In the genomic region with DNA sequence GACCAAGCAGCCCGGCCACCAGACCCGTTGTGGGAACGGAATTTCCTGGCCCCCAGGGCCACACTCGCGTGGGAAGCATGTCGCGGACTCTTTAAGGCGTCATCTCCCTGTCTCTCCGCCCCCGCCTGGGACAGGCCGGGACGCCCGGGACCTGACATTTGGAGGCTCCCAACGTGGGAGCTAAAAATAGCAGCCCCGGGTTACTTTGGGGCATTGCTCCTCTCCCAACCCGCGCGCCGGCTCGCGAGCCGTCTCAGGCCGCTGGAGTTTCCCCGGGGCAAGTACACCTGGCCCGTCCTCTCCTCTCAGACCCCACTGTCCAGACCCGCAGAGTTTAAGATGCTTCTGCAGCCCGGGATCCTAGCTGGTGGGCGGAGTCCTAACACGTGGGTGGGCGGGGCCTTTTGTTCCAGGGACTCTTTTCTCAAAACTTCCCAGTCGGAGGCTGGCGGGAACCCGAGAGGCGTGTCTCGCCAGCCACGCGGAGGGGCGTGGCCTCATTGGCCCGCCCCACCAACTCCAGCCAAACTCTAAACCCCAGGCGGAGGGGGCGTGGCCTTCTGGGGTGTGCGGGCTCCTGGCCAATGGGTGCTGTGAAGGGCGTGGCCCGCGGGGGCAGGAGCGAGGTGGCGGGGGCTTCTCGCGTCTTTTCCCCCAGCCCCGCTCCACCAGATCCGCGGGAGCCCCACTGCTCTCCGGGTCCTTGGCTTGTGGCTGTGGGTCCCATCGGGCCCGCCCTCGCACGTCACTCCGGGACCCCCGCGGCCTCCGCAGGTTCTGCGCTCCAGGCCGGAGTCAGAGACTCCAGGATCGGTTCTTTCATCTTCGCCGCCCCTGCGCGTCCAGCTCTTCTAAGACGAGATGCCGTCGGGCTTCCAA, we compare ENCODE assay signal across 8 cellular contexts. TPM values are rescaled to one million over a fixed set of nuclear protein-coding genes. Genes with fewer than 3 reads are reported as not detected.
DNase-seq lines count a peak whose midpoint lies in the region; ATAC-seq and TF ChIP-seq lines count a peak whose summit lies in the region.

Gene SLC2A4 (plus strand): TSS at position 645 of the 879 bp plus-strand sequence. CDS start 217 bp downstream, at position 862.

- peak within 1 kb of the TSS; percentile 66 for H3K27ac ChIP-seq in epithelial cell of prostate

- H3K9me3 ChIP-seq in mucosa of descending colon = no peaks in the 10 kb centered on the region

- intact Hi-C loops in mucosa of descending colon (cut with DNase I, micrococcal nuclease) = no loop called here

- H3K9me3 Mint-ChIP-seq in activated T-cell treated with anti-CD3 and anti-CD28 coated beads, Interleukin-2, amount 50 U/mL, for 24 hours = no peaks in the 10 kb centered on the region

- peak within 1 kb of the TSS; percentile 9 for H3K4me3 ChIP-seq in mucosa of descending colon

- no peaks in the 10 kb centered on the region for H3K36me3 Mint-ChIP-seq in activated T-cell treated with anti-CD3 and anti-CD28 coated beads, Interleukin-2, amount 50 U/mL, for 24 hours (ENCODE audit: low read depth)

- DNase-seq in SKM-1 treated with dmso at 0.1 percent for 144 hours (lab: John Stamatoyannopoulos, UW; ENCODE audit: unreplicated experiment) = peak; percentile 65
- DNase-seq in SKM-1 (lab: John Stamatoyannopoulos, UW; ENCODE audit: unreplicated experiment) = no peak
- DNase-seq in HS-27A (ENCODE audit: low read depth) = peak; percentile 66
- DNase-seq in OCI-M1 (lab: John Stamatoyannopoulos, UW) = peak; percentile 99
- DNase-seq in activated T-cell treated with anti-CD3 and anti-CD28 coated beads, Interleukin-2, amount 50 U/mL, for 24 hours = peak; percentile 92
- peak; percentile 55 for DNase-seq in epithelial cell of prostate (ENCODE audit: low read depth, low spot score)
- DNase-seq in mucosa of descending colon = peak; percentile 96 to 99 (median 98)
- DNase-seq in stimulated activated CD8-positive, alpha-beta memory T cell treated with anti-CD3 and anti-CD28 coated beads, Interleukin-15, amount 100 ng/mL, for 48 hours (ENCODE audit: low read depth in 2 of 2) = peak; percentile 84 to 86

- peaks cover 27% of the 10 kb centered on the region for H3K4me1 ChIP-seq in mucosa of descending colon (ENCODE audit: low read depth)

- peak within 1 kb of the TSS; percentile 74 for H3K4me3 Mint-ChIP-seq in activated T-cell treated with anti-CD3 and anti-CD28 coated beads, Interleukin-2, amount 50 U/mL, for 24 hours

- H3K36me3 ChIP-seq in mucosa of descending colon (ENCODE audit: low read depth) = no peaks in the 10 kb centered on the region

- peak; percentile 90 for ATAC-seq in mucosa of descending colon

- H3K4me1 Mint-ChIP-seq in activated T-cell treated with anti-CD3 and anti-CD28 coated beads, Interleukin-2, amount 50 U/mL, for 24 hours (ENCODE audit: low read depth) = peaks cover 20% of the 10 kb centered on the region

- no peak for TF ChIP-seq CTCF in mucosa of descending colon (IDR thresholded peaks at IDR 0.05)

- peak within 1 kb of the TSS; percentile 79 for H3K27ac Mint-ChIP-seq in activated T-cell treated with anti-CD3 and anti-CD28 coated beads, Interleukin-2, amount 50 U/mL, for 24 hours

- H3K27me3 Mint-ChIP-seq in activated T-cell treated with anti-CD3 and anti-CD28 coated beads, Interleukin-2, amount 50 U/mL, for 24 hours = peaks cover 26% of the 10 kb centered on the region

RNA-seq across cellular contexts. Expression of gene SLC2A4, which starts in this region (rescaled TPM):
- 10 to 100 TPM in 1 of 3 donors, 1 to 10 TPM in 2; 5.3 to 78.2 (median 6.1) TPM for total RNA-seq in mucosa of descending colon
